ENCODE assay signal across 29 cellular contexts in the genomic region with DNA sequence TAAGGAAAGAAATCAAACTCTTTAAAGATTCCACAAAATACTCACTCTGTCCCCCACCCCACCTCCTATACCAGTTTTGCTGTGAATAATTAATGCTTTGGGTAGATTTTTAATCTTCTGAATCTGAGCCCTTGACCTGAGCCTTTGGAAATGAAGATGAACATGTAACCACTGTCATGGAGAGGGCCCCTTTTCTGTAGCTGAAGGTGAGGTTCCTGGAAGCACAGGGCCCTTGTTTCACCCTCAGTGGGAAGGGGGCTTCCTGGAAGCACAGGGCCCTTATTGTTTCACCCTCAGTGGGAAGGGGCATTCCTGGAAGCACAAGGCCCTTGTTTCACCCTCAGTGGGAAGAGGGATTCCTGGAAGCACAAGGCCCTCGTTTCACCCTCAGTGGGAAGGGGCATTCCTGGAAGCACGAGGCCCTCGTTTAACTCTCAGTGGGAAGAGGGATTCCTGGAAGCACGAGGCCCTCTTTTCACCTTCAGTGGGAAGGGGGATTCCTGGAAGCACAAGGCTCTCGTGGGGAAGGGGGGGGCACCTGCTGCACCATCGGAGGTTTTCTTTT.
"Had no signal": no experiment of that assay in that cellular context is flagged by ENCODE, and none has a peak within 500 bp of the region (broad histone marks: within the 10 kb centered on the region; RNA-seq: fewer than 3 reads in every experiment).

No MANE protein-coding gene starts in this region.

- H3K27me3 ChIP-seq: right atrium auricular region, testis, transverse colon had no signal

- H3K9ac ChIP-seq: parathyroid adenoma had no signal

- H3K27ac ChIP-seq: parathyroid adenoma, right atrium auricular region, testis, transverse colon, WERI-Rb-1 had no signal

- H3K4me1 ChIP-seq: parathyroid adenoma, right atrium auricular region had no signal

- H3K9me3 ChIP-seq: right atrium auricular region, testis, transverse colon had no signal

- H2AFZ ChIP-seq: parathyroid adenoma had no signal

- H3K4me1 Mint-ChIP-seq: activated naive CD8-positive, alpha-beta T cell treated with anti-CD3 and anti-CD28 coated beads, Interleukin-2, amount 10 ng/mL, durations not matched to agents 7 days and 5 days; endodermal cell; immature natural killer cell had no signal

- H3K36me3 ChIP-seq: right atrium auricular region, transverse colon, WERI-Rb-1 had no signal

- H3K4me3 Mint-ChIP-seq: activated naive CD4-positive, alpha-beta T cell treated with anti-CD3 and anti-CD28 coated beads for 36 hours; activated naive CD8-positive, alpha-beta T cell treated with anti-CD3 and anti-CD28 coated beads, Interleukin-2, amount 10 ng/mL, durations not matched to agents 7 days and 5 days; endodermal cell; immature natural killer cell; mesothelial cell of epicardium; naive B cell had no signal

- H3K36me3 Mint-ChIP-seq: activated naive CD8-positive, alpha-beta T cell treated with anti-CD3 and anti-CD28 coated beads, Interleukin-2, amount 10 ng/mL, durations not matched to agents 7 days and 5 days; immature natural killer cell; mesothelial cell of epicardium; naive B cell had no signal

- DNase-seq: activated CD4-positive, alpha-beta T cell treated with anti-CD3 and anti-CD28 coated beads, Interleukin-2, amount 50 U/mL, for 1 hour; activated effector memory CD4-positive, alpha-beta T cell treated with anti-CD3 and anti-CD28 coated beads, Interleukin-2, amount 50 U/mL, for 16 hours; activated naive CD4-positive, alpha-beta T cell treated with anti-CD3 and anti-CD28 coated beads for 36 hours; activated naive CD8-positive, alpha-beta T cell treated with anti-CD3 and anti-CD28 coated beads, Interleukin-2, amount 10 ng/mL, durations not matched to agents 7 days and 5 days; activated T-cell treated with anti-CD3 and anti-CD28 coated beads, Interleukin-2, amount 50 U/mL, for 48 hours; amniotic stem cell; central memory CD4-positive, alpha-beta T cell; endodermal cell; foreskin fibroblast; hypothalamus; immature natural killer cell; kidney; left colon; naive B cell; nucleus accumbens; stimulated activated CD4-positive, alpha-beta T cell treated with anti-CD3 and anti-CD28 coated beads, Interleukin-15, amount 100 ng/mL, for 24 hours; stimulated activated CD4-positive, alpha-beta T cell treated with anti-CD3 and anti-CD28 coated beads, Interleukin-2, amount 100 ng/mL, for 24 hours; stimulated activated naive CD4-positive, alpha-beta T cell; T1000; testis; transverse colon; WERI-Rb-1 had no signal

- H3K4me3 ChIP-seq: right atrium auricular region, testis, transverse colon had no signal

- H3K27ac Mint-ChIP-seq: activated naive CD4-positive, alpha-beta T cell treated with anti-CD3 and anti-CD28 coated beads for 36 hours; activated naive CD8-positive, alpha-beta T cell treated with anti-CD3 and anti-CD28 coated beads, Interleukin-2, amount 10 ng/mL, durations not matched to agents 7 days and 5 days; endodermal cell; immature natural killer cell; mesothelial cell of epicardium had no signal

- H3K9me3 Mint-ChIP-seq: activated naive CD4-positive, alpha-beta T cell treated with anti-CD3 and anti-CD28 coated beads for 36 hours; activated naive CD8-positive, alpha-beta T cell treated with anti-CD3 and anti-CD28 coated beads, Interleukin-2, amount 10 ng/mL, durations not matched to agents 7 days and 5 days; endodermal cell; immature natural killer cell; mesothelial cell of epicardium had no signal

- ATAC-seq: activated CD4-positive, CD25-positive, alpha-beta regulatory T cell treated with anti-CD3 and anti-CD28 coated beads, Interleukin-2, amount 50 U/mL, for 24 hours; esophagus mucosa; left colon had no signal

- H3K79me2 ChIP-seq: parathyroid adenoma had no signal

- FAIRE-seq: astrocyte, kidney, urothelium cell line had no signal
